In genomic region chr18:8257851-8258434, GRCh38 we compare ENCODE assay signal across 17 cellular contexts.
"Had no signal": no experiment of that assay in that cellular context is flagged by ENCODE, and none has a peak within 500 bp of the region (broad histone marks: within the 10 kb centered on the region; RNA-seq: fewer than 3 reads in every experiment).

No MANE protein-coding gene starts in this region.

- H3K4me1 ChIP-seq: body of pancreas, foreskin keratinocyte, prostate gland, right lobe of liver, spleen, upper lobe of left lung had no signal

- H3K36me3 ChIP-seq: prostate gland, right lobe of liver had no signal

- H3K27ac ChIP-seq: body of pancreas, foreskin keratinocyte, prostate gland, right lobe of liver, upper lobe of left lung had no signal

- H3K9me3 ChIP-seq: body of pancreas, prostate gland, right lobe of liver, spleen, upper lobe of left lung had no signal

- H3K4me3 ChIP-seq: body of pancreas, prostate gland, right lobe of liver, spleen, upper lobe of left lung had no signal

- DNase-seq: activated CD4-positive, alpha-beta T cell treated with anti-CD3 and anti-CD28 coated beads, Interleukin-2, amount 50 U/mL, for 1 hour; amniotic stem cell; body of pancreas; dermis blood vessel endothelial cell; foreskin keratinocyte; head of caudate nucleus; islet precursor cell; mammary epithelial cell; right lobe of liver; spleen; stimulated activated CD4-positive, alpha-beta T cell treated with anti-CD3 and anti-CD28 coated beads, Interleukin-1b, Interleukin-23, amount 100 ng/mL, for 48 hours; stimulated activated naive CD4-positive, alpha-beta T cell; T-helper 17 cell; upper lobe of left lung had no signal

- H3K27me3 ChIP-seq: body of pancreas, foreskin keratinocyte, right lobe of liver, spleen, upper lobe of left lung had no signal

- ATAC-seq: activated naive CD4-positive, alpha-beta T cell treated with anti-CD3 and anti-CD28 coated beads, Interleukin-2, amount 50 U/mL, for 72 hours; body of pancreas; foreskin keratinocyte; left lobe of liver; T-helper 17 cell had no signal
